Comparison of ENCODE assay signal across 8 cellular contexts in genomic region chr1:92784639-92785500, GRCh38. TPM values are rescaled to one million over a fixed set of nuclear protein-coding genes. Genes with fewer than 3 reads are reported as not detected.
DNase-seq lines count a peak whose midpoint lies in the region; ATAC-seq, FAIRE-seq and TF ChIP-seq lines count a peak whose summit lies in the region.

TSS of gene EVI5 (minus strand) at chr1:92785108. CDS start at chr1:92736546, 48,562 bp downstream.

- TF ChIP-seq CTCF in AG04450 (IDR thresholded peaks at IDR 0.05; ENCODE audit: low read depth, low read length): no peak; the same call in 1 of the 2 replicates
- TF ChIP-seq CTCF in WERI-Rb-1 (IDR thresholded peaks at IDR 0.05; ENCODE audit: low read depth, low read length): no peak
- TF ChIP-seq CTCF in bronchial epithelial cell (IDR thresholded peaks at IDR 0.05; ENCODE audit: insufficient read depth, low read length, severe bottlenecking): no peak

- CTCF ChIA-PET in AG04450 (lab: Charles Lee): interaction anchor here (0.7 to 2.2 kb wide), 4 partner anchors 19 to 47 kb away, joined by 3 to 15 read pairs (median 4); partner anchors contain the start of gene RPL5

- POLR2A ChIA-PET in AG04450 (lab: Yijun Ruan, JAX): interaction anchor here (0.5 to 2.8 kb wide), 13 partner anchors 10 to 985 kb away, joined by 3 to 31 read pairs (median 4); partner anchors contain the start of genes MTF2 and RPL5

- ATAC-seq in GM18870 (IDR thresholded peaks at IDR 0.05; ENCODE audit: unreplicated experiment) (peak; percentile 87), HG03108 (IDR thresholded peaks at IDR 0.05; ENCODE audit: unreplicated experiment) (peak; percentile 95)

- WGBS in small intestine, 3 donors: 1 to 2% (median 1%) methylated on average over 58 to 94 of the region's 94 CpGs

- H3K27ac ChIP-seq in AG04450 (ENCODE audit: low read depth, low read length) (peak within 1 kb of the TSS; percentile 90), WERI-Rb-1 (peak within 1 kb of the TSS; percentile 83), small intestine (ENCODE audit: low read depth in 1 of 2, low read length in 1 of 2) (peak within 1 kb of the TSS; percentile 97 to 99)

- DNase-seq in AG04450 (ENCODE audit: low read depth, low spot score): peak; percentile 94
- DNase-seq in NCI-H2171 treated with DMSO at 0.1 percent for 48 hours (lab: John Stamatoyannopoulos, UW): peak; percentile 95
- DNase-seq in WERI-Rb-1: peak; percentile 97
- peak; percentile 90 for DNase-seq in bronchial epithelial cell (ENCODE audit: low read depth)
- DNase-seq in iPS-NIHi11 (ENCODE audit: low spot score): peak; percentile 94
- DNase-seq in small intestine: peak; percentile 97

- no peaks in the 10 kb centered on the region for H3K27me3 ChIP-seq in AG04450 (ENCODE audit: control insufficient read depth, insufficient read depth, low read length)
- no peaks in the 10 kb centered on the region for H3K27me3 ChIP-seq in WERI-Rb-1 (ENCODE audit: insufficient read depth, low read depth, severe bottlenecking)
- H3K27me3 ChIP-seq in bronchial epithelial cell (ENCODE audit: control insufficient read depth, insufficient read depth, low read length): no peaks in the 10 kb centered on the region
- no peaks in the 10 kb centered on the region for H3K27me3 ChIP-seq in small intestine (ENCODE audit: control insufficient read depth in 2 of 2, insufficient read depth in 2 of 2, low read length in 2 of 2)

- peaks cover 2% of the 10 kb centered on the region; the same call in 1 of the 2 replicates for H3K36me3 ChIP-seq in WERI-Rb-1
- H3K36me3 ChIP-seq in bronchial epithelial cell (ENCODE audit: control insufficient read depth, insufficient read depth, low read length): no peaks in the 10 kb centered on the region
- H3K36me3 ChIP-seq in small intestine (ENCODE audit: control insufficient read depth in 2 of 2, insufficient read depth in 2 of 2, low read length in 2 of 2): no peaks in the 10 kb centered on the region

- peak within 1 kb of the TSS; percentile 82 for H3K4me3 ChIP-seq in AG04450 (ENCODE audit: low read depth, low read length)
- H3K4me3 ChIP-seq in WERI-Rb-1 (ENCODE audit: low read depth, low read length): peak within 1 kb of the TSS; percentile 65
- peak within 1 kb of the TSS; percentile 91 for H3K4me3 ChIP-seq in bronchial epithelial cell (ENCODE audit: low read depth, low read length)
- peak within 1 kb of the TSS; percentile 71 to 77 for H3K4me3 ChIP-seq in small intestine (ENCODE audit: low read depth in 1 of 2, low read length in 2 of 2)

- H3K4me1 ChIP-seq in small intestine (ENCODE audit: control insufficient read depth in 2 of 2, insufficient read depth in 1 of 2, low read depth in 1 of 2, low read length in 1 of 2): peaks cover 3% of the 10 kb centered on the region in 2 donors

- H3K9me3 ChIP-seq in AG04450 (ENCODE audit: control insufficient read depth, insufficient read depth, low read length) (no peaks in the 10 kb centered on the region; the same call in 1 of the 2 replicates), WERI-Rb-1 (ENCODE audit: severe bottlenecking) (no peaks in the 10 kb centered on the region), small intestine (ENCODE audit: control insufficient read depth, low read depth) (no peaks in the 10 kb centered on the region)

- FAIRE-seq in bronchial epithelial cell (lab: Jason Lieb, UNC): no peak
- FAIRE-seq in small intestine (lab: Jason Lieb, UNC): no peak

RNA-seq across cellular contexts. Expression of gene EVI5, which starts in this region (rescaled TPM):
- polyA plus RNA-seq in AG04450 (2011; rRNA removed): 19.9 and 28.5 TPM in 2 replicates
- polyA minus RNA-seq in AG04450 (2011; rRNA and poly(A)+ RNA removed): 25.2 and 36.1 TPM in 2 replicates
- 21.1 and 42.2 TPM in 2 replicates for total RNA-seq in bronchial epithelial cell
- polyA plus RNA-seq in small intestine: 1 to 10 TPM; 3.2 to 6.4 (median 4.5) TPM

Comparison
In these comparisons a context has a peak if more than half of its experiments do, and no peak if none do; other contexts are left out.
1. Peak in every context shown above with its lines: DNase-seq, ATAC-seq, H3K4me3 ChIP-seq and H3K27ac ChIP-seq.